Comparison of ENCODE assay signal across 9 cellular contexts in the genomic region with DNA sequence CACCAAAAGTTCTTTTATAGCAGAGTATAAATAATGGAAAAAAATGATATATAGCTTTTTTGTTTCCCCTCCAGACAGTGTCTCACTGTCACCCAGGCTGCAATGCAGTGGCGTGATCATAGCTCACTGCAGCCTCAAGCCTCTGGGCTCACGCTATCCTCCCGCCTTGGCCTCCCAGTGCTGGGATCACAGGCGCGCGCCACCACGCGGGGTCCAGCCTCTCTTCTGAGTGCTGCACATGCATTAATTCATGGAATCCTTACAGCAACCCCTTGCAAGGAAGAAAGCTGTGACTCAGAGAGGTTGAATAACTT. TPM values are rescaled to one million over a fixed set of nuclear protein-coding genes. Genes with fewer than 3 reads are reported as not detected.
A peak's percentile ranks its signal among the peaks of the same experiment; 100 is the strongest.
DNase-seq lines count a peak whose midpoint lies in the region; ATAC-seq, FAIRE-seq and TF ChIP-seq lines count a peak whose summit lies in the region.
"Had no signal": no experiment of that assay in that cellular context is flagged by ENCODE, and none has a peak within 500 bp of the region (broad histone marks: within the 10 kb centered on the region; RNA-seq: fewer than 3 reads in every experiment).

No MANE protein-coding gene starts in this region.

- peak overlapping the region; percentile 58 to 86 (median 80) for H3K4me3 Mint-ChIP-seq in CD4-positive, CD25-positive, alpha-beta regulatory T cell

- FAIRE-seq in GM12892 (lab: Jason Lieb, UNC): no peak

- H3K4me3 ChIP-seq in CD4-positive, CD25-positive, alpha-beta regulatory T cell (ENCODE audit: low read depth, low read length): no peak overlapping the region
- H3K4me3 ChIP-seq in neuron (ENCODE audit: low read length): peak overlapping the region; percentile 67
- H3K4me3 ChIP-seq: HAP-1 had no signal

- no peak overlapping the region for H3K27ac ChIP-seq in CD4-positive, CD25-positive, alpha-beta regulatory T cell (ENCODE audit: insufficient read depth, low read length, poor library complexity, severe bottlenecking)
- peak overlapping the region; percentile 85 for H3K27ac ChIP-seq in epithelial cell of prostate

- no peaks in the 10 kb centered on the region for H3K9me3 Mint-ChIP-seq in CD4-positive, CD25-positive, alpha-beta regulatory T cell

- TF ChIP-seq POLR2A in GM12892 (IDR thresholded peaks at IDR 0.05; ENCODE audit: low read depth, low read length): no peak

- no peaks in the 10 kb centered on the region for H3K27me3 ChIP-seq in CD4-positive, CD25-positive, alpha-beta regulatory T cell (ENCODE audit: control insufficient read depth, insufficient read depth, low read length)
- H3K27me3 ChIP-seq in neuron (ENCODE audit: insufficient read depth, low read length): no peaks in the 10 kb centered on the region

- peak overlapping the region; percentile 27 for H2AFZ ChIP-seq in neuron (ENCODE audit: low read depth, low read length)

- DNase-seq in CD4-positive, CD25-positive, alpha-beta regulatory T cell: no peak
- peak; percentile 72 for DNase-seq in RKO (ENCODE audit: low spot score)
- no peak for DNase-seq in epithelial cell of prostate (ENCODE audit: low read depth, low spot score)
- DNase-seq in GM12892 (ENCODE audit: insufficient read length): no peak

- H3K4me1 Mint-ChIP-seq in CD4-positive, CD25-positive, alpha-beta regulatory T cell: peaks cover 0 to 18% (median 7%) of the 10 kb centered on the region in 4 donors

- H3K9me3 ChIP-seq in CD4-positive, CD25-positive, alpha-beta regulatory T cell (ENCODE audit: control insufficient read depth in 2 of 2, low read length in 2 of 2): no peaks in the 10 kb centered on the region
- H3K9me3 ChIP-seq in neuron (ENCODE audit: low read length): no peaks in the 10 kb centered on the region
- H3K9me3 ChIP-seq: HAP-1 had no signal

- H3K36me3 ChIP-seq in CD4-positive, CD25-positive, alpha-beta regulatory T cell (ENCODE audit: control insufficient read depth, insufficient read depth, low read length): no peaks in the 10 kb centered on the region
- no peaks in the 10 kb centered on the region for H3K36me3 ChIP-seq in neuron (ENCODE audit: insufficient read depth, low read length)
- H3K36me3 ChIP-seq: HAP-1 had no signal

- peaks cover 15% of the 10 kb centered on the region for H3K27me3 Mint-ChIP-seq in CD4-positive, CD25-positive, alpha-beta regulatory T cell

- no peak for ATAC-seq in CD4-positive, CD25-positive, alpha-beta regulatory T cell (ENCODE audit: low read depth in 2 of 2)
- ATAC-seq in GM19463 (IDR thresholded peaks at IDR 0.05; ENCODE audit: unreplicated experiment) (no peak), HG03571 (IDR thresholded peaks at IDR 0.05; ENCODE audit: unreplicated experiment) (no peak), GM19395 (IDR thresholded peaks at IDR 0.05; ENCODE audit: unreplicated experiment) (no peak)

- H3K36me3 Mint-ChIP-seq in CD4-positive, CD25-positive, alpha-beta regulatory T cell: no peaks in the 10 kb centered on the region

- peak overlapping the region in 2 of 3 donors; percentile 32 to 55 for H3K27ac Mint-ChIP-seq in CD4-positive, CD25-positive, alpha-beta regulatory T cell

- H3K4me1 ChIP-seq in CD4-positive, CD25-positive, alpha-beta regulatory T cell (ENCODE audit: control insufficient read depth, insufficient read depth, low read length, poor library complexity, severe bottlenecking): peaks cover 18% of the 10 kb centered on the region
- H3K4me1 ChIP-seq in neuron (ENCODE audit: insufficient read depth, low read length): peaks cover 10% of the 10 kb centered on the region
- H3K4me1 ChIP-seq: HAP-1 had no signal

RNA-seq across cellular contexts. Expression of gene ZNF629, which starts 18.0 kb away (rescaled TPM):
- total RNA-seq in CD4-positive, CD25-positive, alpha-beta regulatory T cell: 0.49 TPM
- under 1 TPM; 0.23 to 0.79 (median 0.39) TPM for polyA plus RNA-seq in CD4-positive, CD25-positive, alpha-beta regulatory T cell
- polyA plus RNA-seq in GM12892 (2012; ENCODE audit: missing spikeins): 0.30 TPM

RNA-seq across cellular contexts. Expression of gene RNF40, which starts 42.9 kb away (rescaled TPM):
- 66.2 TPM for total RNA-seq in CD4-positive, CD25-positive, alpha-beta regulatory T cell
- polyA plus RNA-seq in CD4-positive, CD25-positive, alpha-beta regulatory T cell: 10 to 100 TPM; 19.0 to 26.9 (median 22.9) TPM
- polyA plus RNA-seq in GM12892 (2012; ENCODE audit: missing spikeins): 32.1 TPM

RNA-seq across cellular contexts. Expression of gene CFAP119, which starts 43.2 kb away (rescaled TPM):
- total RNA-seq in CD4-positive, CD25-positive, alpha-beta regulatory T cell: 1.8 TPM
- polyA plus RNA-seq in CD4-positive, CD25-positive, alpha-beta regulatory T cell: 1 to 10 TPM in 1 of 4 donors, under 1 TPM in 2, not detected in 1; 0.23 to 1.5 (median 0.59) TPM
- polyA plus RNA-seq in GM12892 (2012; ENCODE audit: missing spikeins): 4.9 TPM

RNA-seq across cellular contexts. Expression of gene PHKG2, which starts 56.8 kb away (rescaled TPM):
- 43.9 TPM for total RNA-seq in CD4-positive, CD25-positive, alpha-beta regulatory T cell
- polyA plus RNA-seq in CD4-positive, CD25-positive, alpha-beta regulatory T cell: 10 to 100 TPM; 39.5 to 48.5 (median 44.7) TPM
- polyA plus RNA-seq in GM12892 (2012; ENCODE audit: missing spikeins): 24.4 TPM
